Comparison of ENCODE assay signal across 1 cellular context in genomic region chr11:124405611-124406010, GRCh38.
TF ChIP-seq lines count a peak whose summit lies in the region.

No MANE protein-coding gene starts in this region.

TF ChIP-seq in endothelial cell of umbilical vein, 7 proteins besides CTCF, POLR2A, EP300 and RAD21:
- TF ChIP-seq GATA2 (IDR thresholded peaks at IDR 0.05; ENCODE audit: insufficient read depth, insufficient read length, low read depth, low read length) (no peak), JUN (IDR thresholded peaks at IDR 0.05; ENCODE audit: borderline replicate concordance, insufficient read depth, insufficient read length, low read depth) (no peak), FOS (IDR thresholded peaks at IDR 0.05; ENCODE audit: borderline replicate concordance, insufficient read depth, low read length) (no peak), EZH2 (IDR thresholded peaks at IDR 0.05; ENCODE audit: borderline replicate concordance, low read depth, low read length, severe bottlenecking) (no peak), MYC (IDR thresholded peaks at IDR 0.05; ENCODE audit: low read depth, low read length) (no peak), POLR2AphosphoS5 (IDR thresholded peaks at IDR 0.05; ENCODE audit: insufficient read depth, low read depth, low read length) (no peak), MAX (IDR thresholded peaks at IDR 0.05; ENCODE audit: insufficient read depth, insufficient read length) (no peak)
